26 cellular contexts compared by ENCODE assay signal in the genomic region with DNA sequence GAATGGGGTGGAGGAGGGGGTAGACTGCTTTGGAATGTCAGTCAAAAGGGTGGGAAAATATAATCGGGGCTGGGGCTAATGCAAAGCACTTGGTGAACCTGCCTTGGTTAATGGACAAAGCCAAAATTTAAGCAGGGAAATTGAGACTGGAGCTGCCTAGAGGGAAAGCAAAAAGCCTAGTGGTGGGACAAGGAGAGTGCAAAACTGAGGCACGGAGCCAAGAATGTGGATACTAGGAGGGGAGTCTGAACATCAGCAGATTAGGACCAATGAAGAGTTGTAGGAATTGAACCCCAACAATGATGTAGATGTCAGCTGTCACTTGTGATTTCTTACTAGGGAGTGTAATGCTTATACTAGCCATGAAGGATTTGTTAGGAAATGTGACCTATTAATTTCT.
"Had no signal": no experiment of that assay in that cellular context is flagged by ENCODE, and none has a peak within 500 bp of the region (broad histone marks: within the 10 kb centered on the region; RNA-seq: fewer than 3 reads in every experiment).

No MANE protein-coding gene starts in this region.

- FAIRE-seq: endothelial cell of umbilical vein, frontal cortex, urothelium cell line had no signal

- H3K36me3 ChIP-seq: esophagus muscularis mucosa, sigmoid colon, stomach, suprapubic skin, tibial nerve had no signal

- H3K4me2 ChIP-seq: smooth muscle cell had no signal

- H3K9me3 ChIP-seq: esophagus muscularis mucosa, sigmoid colon, stomach, suprapubic skin, tibial nerve had no signal

- H3K27ac ChIP-seq: esophagus muscularis mucosa, sigmoid colon, stomach, suprapubic skin, tibial nerve had no signal

- H3K4me1 ChIP-seq: suprapubic skin had no signal

- H3K4me3 ChIP-seq: esophagus muscularis mucosa, sigmoid colon, smooth muscle cell, stomach, suprapubic skin, tibial nerve had no signal

- ATAC-seq: activated CD4-positive, CD25-positive, alpha-beta regulatory T cell treated with anti-CD3 and anti-CD28 coated beads, Interleukin-2, amount 50 U/mL, for 24 hours; activated naive CD8-positive, alpha-beta T cell treated with anti-CD3 and anti-CD28 coated beads, Interleukin-2, amount 50 U/mL, for 24 hours; activated T-cell treated with anti-CD3 and anti-CD28 coated beads, Interleukin-2, amount 50 U/mL, for 72 hours; stimulated activated memory B cell treated with anti-CD40 and anti-IgM and Interleukin-4, amounts not matched to agents 10 μg/mL and 1 μg/mL and 100 μg/mL, for 72 hours had no signal

- DNase-seq: activated CD4-positive, alpha-beta memory T cell treated with anti-CD3 and anti-CD28 coated beads, Interleukin-2, amount 10 ng/mL, durations not matched to agents 7 days and 5 days; activated CD4-positive, alpha-beta T cell treated with anti-CD3 and anti-CD28 coated beads, Interleukin-2, amount 10 ng/mL, durations not matched to agents 24 days and 14 days; activated gamma-delta T cell; activated naive CD4-positive, alpha-beta T cell treated with anti-CD3 and anti-CD28 coated beads, Interleukin-2, amount 50 U/mL, for 16 hours; activated naive CD8-positive, alpha-beta T cell treated with anti-CD3 and anti-CD28 coated beads, Interleukin-2, amount 50 U/mL, for 24 hours; activated T-cell treated with anti-CD3 and anti-CD28 coated beads, Interleukin-2, amount 50 U/mL, for 72 hours; aorta; caudate nucleus; dermis blood vessel endothelial cell; effector memory CD4-positive, alpha-beta T cell; hypothalamus; nephron progenitor cell; nucleus accumbens; posterior cingulate gyrus; sigmoid colon; stimulated activated CD4-positive, alpha-beta T cell treated with anti-CD3 and anti-CD28 coated beads, Interleukin-15, amount 100 ng/mL, for 24 hours; stomach had no signal

- H3K27me3 ChIP-seq: esophagus muscularis mucosa, sigmoid colon, stomach, suprapubic skin, tibial nerve had no signal
